In the genomic region with DNA sequence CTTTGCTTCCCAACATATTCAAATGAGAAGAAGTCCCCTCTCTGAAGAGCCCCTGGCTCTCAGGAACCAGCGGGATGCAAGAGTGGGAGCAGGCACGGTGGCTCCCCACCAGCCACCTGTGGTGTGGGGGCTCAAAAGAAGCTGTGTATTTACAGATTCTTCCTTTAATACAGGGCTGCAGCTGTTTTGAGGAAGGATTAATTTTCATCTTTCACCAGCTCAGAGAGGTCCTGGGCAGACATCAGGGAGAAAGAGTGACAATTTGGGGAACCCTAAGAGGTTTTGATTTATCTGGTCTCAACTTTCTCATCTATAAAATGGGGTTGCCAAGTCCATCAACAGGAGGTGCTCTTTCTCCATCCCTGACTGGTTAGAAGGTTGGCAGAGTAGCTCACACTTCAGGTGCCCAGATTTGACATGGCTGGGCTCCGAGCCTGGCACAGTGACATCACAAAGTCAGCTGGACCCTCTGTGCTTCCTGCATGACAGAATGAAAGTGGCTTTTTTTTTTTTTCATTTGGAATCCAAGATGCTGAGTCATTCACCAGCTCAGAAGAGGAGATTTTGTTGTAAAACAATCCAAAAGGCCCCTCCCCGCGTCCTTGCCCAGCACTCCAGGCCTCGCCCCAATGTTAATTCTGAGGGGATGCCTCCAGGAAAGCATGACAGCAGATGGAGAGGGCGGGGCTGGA, we compare ENCODE assay signal across 9 cellular contexts. TPM values are rescaled to one million over a fixed set of nuclear protein-coding genes. Genes with fewer than 3 reads are reported as not detected.
A peak's percentile ranks its signal among the peaks of the same experiment; 100 is the strongest.
DNase-seq lines count a peak whose midpoint lies in the region; ATAC-seq, FAIRE-seq and TF ChIP-seq lines count a peak whose summit lies in the region.
"Had no signal": no experiment of that assay in that cellular context is flagged by ENCODE, and none has a peak within 500 bp of the region (broad histone marks: within the 10 kb centered on the region; RNA-seq: fewer than 3 reads in every experiment).

No MANE protein-coding gene starts in this region.

- H3K4me2 ChIP-seq in H1 (ENCODE audit: insufficient read depth in 1 of 2, low read depth in 2 of 2, low read length in 2 of 2), result no peak overlapping the region

- POLR2A ChIA-PET in H1 (lab: Charles Lee; ENCODE audit: partially characterized antibody), result no interaction called here

- H3K4me1 ChIP-seq in H1 (replicated peaks in 1 of 4; ENCODE audit: control insufficient read depth in 3 of 4, insufficient read depth in 4 of 4, low read length in 3 of 4), result peaks cover 0 to 4% (median 0%) of the 10 kb centered on the region in 4 experiments; a peak in 1 of 7 replicates

- ATAC-seq in HG03439 (IDR thresholded peaks at IDR 0.05; ENCODE audit: unreplicated experiment) (no peak), HG03469 (IDR thresholded peaks at IDR 0.05; ENCODE audit: unreplicated experiment) (no peak), GM21367 (IDR thresholded peaks at IDR 0.05; ENCODE audit: unreplicated experiment) (no peak)

- H3K9me3 ChIP-seq in H1 (ENCODE audit: insufficient read depth in 2 of 2, low read depth in 1 of 2, low read length in 1 of 2), result no peaks in the 10 kb centered on the region

- no peak overlapping the region for H3K4me3 ChIP-seq in H1 (ENCODE audit: extremely low read depth in 1 of 4, insufficient read depth in 2 of 4, low read depth in 3 of 4, low read length in 4 of 4)

- no peak overlapping the region for H4K91ac ChIP-seq in H1 (replicated peaks; ENCODE audit: insufficient read length, low read length)

- peaks cover 0 to 2% (median 0%) of the 10 kb centered on the region in 4 experiments; a peak in 3 of 7 replicates for H3K27me3 ChIP-seq in H1 (replicated peaks in 1 of 4; ENCODE audit: control insufficient read depth in 3 of 4, extremely low read depth in 1 of 4, insufficient read depth in 3 of 4, low read length in 3 of 4)

- CTCF ChIA-PET in H1 (lab: Charles Lee; ENCODE audit: partially characterized antibody), result interaction anchor here (0.6 to 2.5 kb wide), 6 partner anchors 10 to 43 kb away, joined by 3 to 12 read pairs (median 4); no protein-coding TSS in a partner anchor

- no peak overlapping the region for H3K18ac ChIP-seq in H1 (ENCODE audit: extremely low read depth, low read length)

- no peak overlapping the region for H2BK12ac ChIP-seq in H1 (ENCODE audit: low read depth, low read length)

- H3K9ac ChIP-seq in H1 (replicated peaks in 1 of 4; ENCODE audit: extremely low read depth in 1 of 4, low read depth in 3 of 4, low read length in 3 of 4), result no peak overlapping the region

- no peak for FAIRE-seq in H1 (lab: Jason Lieb, UNC)

- WGBS in H1 (ENCODE audit: extremely low coverage in 1 of 2, insufficient coverage in 1 of 2, insufficient read length in 1 of 2, insufficient replicate concordance in 2 of 2, low coverage in 1 of 2, low lambda C conversion rate in 2 of 2, missing lambda C conversion rate in 1 of 2), 2 experiments, result 88% methylated on average over 7 of the region's 7 CpGs; no CpG with 5 or more reads in 1 of the 2 experiments

- H2BK5ac ChIP-seq in H1 (ENCODE audit: low read depth, low read length), result no peak overlapping the region

- no peak overlapping the region for H3K23ac ChIP-seq in H1 (ENCODE audit: insufficient read length)

- H3K4ac ChIP-seq in H1 (replicated peaks; ENCODE audit: insufficient read length, low read depth, low read length), result no peak overlapping the region

- no peaks in the 10 kb centered on the region for H3K36me3 ChIP-seq in H1 (ENCODE audit: control insufficient read depth in 2 of 4, insufficient read depth in 4 of 4, low read length in 3 of 4)

- H3K27ac ChIP-seq in H1 (ENCODE audit: low read depth, low read length), result no peak overlapping the region

- H2BK15ac ChIP-seq in H1 (ENCODE audit: low read length), result no peak overlapping the region

- H4K20me1 ChIP-seq in H1 (replicated peaks in 1 of 2; ENCODE audit: control insufficient read depth in 1 of 2, insufficient read depth in 2 of 2, low read length in 2 of 2), result no peaks in the 10 kb centered on the region

- no peak for TF ChIP-seq EP300 in H1 (IDR thresholded peaks at IDR 0.05; ENCODE audit: borderline replicate concordance in 1 of 2, low read depth in 2 of 2, low read length in 2 of 2)

- no peak for TF ChIP-seq POLR2A in H1 (IDR thresholded peaks at IDR 0.05; ENCODE audit: control extremely low read depth in 1 of 2, low read depth in 2 of 2, low read length in 2 of 2)

- H4K5ac ChIP-seq in H1 (ENCODE audit: insufficient read length, low read depth, low read length), result no peak overlapping the region

- no peak overlapping the region for H4K8ac ChIP-seq in H1 (ENCODE audit: extremely low read depth, insufficient read depth, low read length)

- H2BK120ac ChIP-seq in H1 (replicated peaks; ENCODE audit: low read depth, low read length), result no peak overlapping the region

- H3K23me2 ChIP-seq in H1 (ENCODE audit: low read depth, low read length), result no peaks in the 10 kb centered on the region

- H3K79me1 ChIP-seq in H1 (ENCODE audit: low read depth, low read length), result no peaks in the 10 kb centered on the region

- intact Hi-C loops in posterior vena cava (cut with DNase I), result no loop called here

- H2AK5ac ChIP-seq in H1 (ENCODE audit: low read depth, low read length), result no peak overlapping the region

- no peak overlapping the region for H2AFZ ChIP-seq in H1 (ENCODE audit: low read length)

- H3K14ac ChIP-seq in H1 (ENCODE audit: insufficient read length), result no peak overlapping the region

- DNase-seq in NCI-H2171 treated with DMSO at 0.1 percent for 48 hours (lab: John Stamatoyannopoulos, UW), result peak; percentile 90
- DNase-seq in H1 (ENCODE audit: low read depth in 1 of 2, low spot score in 2 of 2), result no peak
- DNase-seq in posterior vena cava (ENCODE audit: low spot score), result peak; percentile 90
- no peak for DNase-seq in cortex of kidney (lab: John Stamatoyannopoulos, UW)
- DNase-seq: activated effector memory CD4-positive, alpha-beta T cell treated with Interleukin-2 at 50 U/mL for 16 hours had no signal

- no peak overlapping the region for H2BK20ac ChIP-seq in H1 (ENCODE audit: low read length)

- TF ChIP-seq RAD21 in H1 (IDR thresholded peaks at IDR 0.05 in 1 of 2, conservative IDR thresholded peaks at IDR 0.05 in 1 of 2; ENCODE audit: low read depth in 2 of 2, low read length in 2 of 2), result peak; percentile 41 to 43; a peak in 3 of 4 replicates

- TF ChIP-seq CTCF in GM12872 (IDR thresholded peaks at IDR 0.05; ENCODE audit: insufficient read depth, low read depth, low read length) (peak; percentile 35; the same call in 1 of the 3 replicates), H1 (IDR thresholded peaks at IDR 0.05; ENCODE audit: control extremely low read depth in 1 of 3, insufficient read depth in 1 of 3, low read depth in 1 of 3, low read length in 3 of 3) (peak in 1 of 3 experiments; percentile 16; a peak in 1 of 4 replicates)

- no peaks in the 10 kb centered on the region for H3K79me2 ChIP-seq in H1 (ENCODE audit: control insufficient read depth in 1 of 2, insufficient read depth in 2 of 2, low read length in 2 of 2)

- no peak overlapping the region for H3K56ac ChIP-seq in H1 (replicated peaks; ENCODE audit: insufficient read length, low read depth, low read length)

TF ChIP-seq in H1, 55 proteins besides CTCF, POLR2A, EP300 and RAD21 (continues in another document):
- TF ChIP-seq MAFK (IDR thresholded peaks at IDR 0.05; ENCODE audit: low read depth, low read length) (0 out of 2 replicates have a peak, but pooled peaks have one; percentile 31), KDM1A (IDR thresholded peaks at IDR 0.05; ENCODE audit: borderline replicate concordance, low read length) (peak; percentile 79; the same call in 1 of the 2 replicates), ASH2L (IDR thresholded peaks at IDR 0.05; ENCODE audit: low read length) (no peak), SP1 (IDR thresholded peaks at IDR 0.05; ENCODE audit: low read depth, low read length) (no peak), BCL11A (IDR thresholded peaks at IDR 0.05; ENCODE audit: low read depth in 2 of 2, low read length in 2 of 2) (no peak), ZNF274 (IDR thresholded peaks at IDR 0.05; ENCODE audit: borderline replicate concordance, extremely low read depth, low read length) (no peak), EGR1 (IDR thresholded peaks at IDR 0.05; ENCODE audit: borderline replicate concordance, low read depth, low read length) (no peak)

RNA-seq across cellular contexts. Expression of a gene that starts 15.5 kb away (rescaled TPM):
- 0.84 and 1.0 TPM in 2 replicates for total RNA-seq in H1 (2021; fragmentation: NEBNext Ultra II Directional; extraction: Animal tissue kit (Norgen Biotek cat#: 25700))
- polyA plus RNA-seq in H1 (2011; rRNA removed), result 0.47 and 0.77 TPM in 2 replicates
- polyA plus RNA-seq in H1 (2011; cell fraction: cytosol; rRNA removed), result 0.87 TPM
- polyA plus RNA-seq in H1 (2011; cell fraction: nucleus; rRNA removed), result 0.23 TPM
- 0.19 to 0.31 TPM (median 0.27 TPM) in 4 replicates for polyA plus RNA-seq in H1 (2012, experiment 1 of 2)
- 0.50 TPM for polyA plus RNA-seq in H1 (2012, experiment 2 of 2)
- 0.51 TPM for polyA plus RNA-seq in H1 (2013, experiment 1 of 2)
- 0.59 TPM for polyA plus RNA-seq in H1 (2013, experiment 2 of 2)
- polyA minus RNA-seq in H1 (2011; rRNA and poly(A)+ RNA removed), result 0.15 and 0.32 TPM in 2 replicates
- 0.66 TPM for polyA minus RNA-seq in H1 (2011; cell fraction: cytosol; rRNA and poly(A)+ RNA removed)
- 1.8 TPM for polyA minus RNA-seq in H1 (2011; cell fraction: nucleus; rRNA and poly(A)+ RNA removed)
- 1 to 10 TPM in 1 of 2 donors, under 1 TPM in 1; 0.33 to 1.3 TPM for total RNA-seq in posterior vena cava

Comparison
In these comparisons a context has a peak if more than half of its experiments do, and no peak if none do; other contexts are left out.
1. DNase-seq: peak in NCI-H2171 treated with DMSO at 0.1 percent for 48 hours (single experiment) and posterior vena cava (single experiment); none in H1 (0 of 2) and cortex of kidney (single experiment).